In genomic region chr12:31620311-31620710, GRCh38 we compare ENCODE assay signal across 16 cellular contexts.
"Had no signal": no experiment of that assay in that cellular context is flagged by ENCODE, and none has a peak within 500 bp of the region (broad histone marks: within the 10 kb centered on the region; RNA-seq: fewer than 3 reads in every experiment).

No MANE protein-coding gene starts in this region.

- H3K9me3 Mint-ChIP-seq: activated T-cell treated with anti-CD3 and anti-CD28 coated beads, Interleukin-2, amount 50 U/mL, for 4 hours; mesothelial cell of epicardium; stimulated activated effector memory CD8-positive, alpha-beta T cell treated with anti-CD3 and anti-CD28 coated beads, Interleukin-12 subunit alpha, Interleukin-12 subunit beta, amount 100 ng/mL, for 72 hours; T-helper 2 cell treated with Interferon-gamma antibody and Interleukin-4, amounts not matched to agents 5 μg/mL and 100 μg/mL, for 36 hours had no signal

- H3K4me2 ChIP-seq: smooth muscle cell had no signal

- H3K27me3 ChIP-seq: colonic mucosa, heart left ventricle, tibial artery had no signal

- H3K9me3 ChIP-seq: colonic mucosa, heart left ventricle, tibial artery had no signal

- H2AFZ ChIP-seq: parathyroid adenoma had no signal

- H3K27me3 Mint-ChIP-seq: naive B cell had no signal

- H3K9ac ChIP-seq: parathyroid adenoma had no signal

- H3K4me1 ChIP-seq: colonic mucosa, parathyroid adenoma, tibial artery had no signal

- H3K36me3 ChIP-seq: colonic mucosa, heart left ventricle, tibial artery had no signal

- H3K27ac ChIP-seq: colonic mucosa, heart left ventricle, parathyroid adenoma, tibial artery had no signal

- H3K79me2 ChIP-seq: parathyroid adenoma had no signal

- DNase-seq: activated CD8-positive, alpha-beta memory T cell treated with anti-CD3 and anti-CD28 coated beads, Interleukin-2, amount 10 ng/mL, durations not matched to agents 7 days and 5 days; activated effector memory CD4-positive, alpha-beta T cell treated with anti-CD3 and anti-CD28 coated beads, Interleukin-2, amount 50 U/mL, for 16 hours; activated T-cell treated with anti-CD3 and anti-CD28 coated beads, Interleukin-2, amount 50 U/mL, for 4 hours; aorta; colonic mucosa; foreskin melanocyte; heart left ventricle; naive B cell; retina; tibial artery had no signal

- H3K4me1 Mint-ChIP-seq: stimulated activated effector memory CD8-positive, alpha-beta T cell treated with anti-CD3 and anti-CD28 coated beads, Interleukin-12 subunit alpha, Interleukin-12 subunit beta, amount 100 ng/mL, for 72 hours had no signal

- H3K4me3 ChIP-seq: colonic mucosa, heart left ventricle, smooth muscle cell, tibial artery had no signal

- H3K27ac Mint-ChIP-seq: activated CD8-positive, alpha-beta memory T cell treated with anti-CD3 and anti-CD28 coated beads, Interleukin-2, amount 10 ng/mL, durations not matched to agents 7 days and 5 days; activated naive CD8-positive, alpha-beta T cell; mesothelial cell of epicardium; naive B cell; stimulated activated effector memory CD8-positive, alpha-beta T cell treated with anti-CD3 and anti-CD28 coated beads, Interleukin-12 subunit alpha, Interleukin-12 subunit beta, amount 100 ng/mL, for 72 hours; T-helper 2 cell treated with Interferon-gamma antibody and Interleukin-4, amounts not matched to agents 5 μg/mL and 100 μg/mL, for 36 hours had no signal

- H3K36me3 Mint-ChIP-seq: activated CD8-positive, alpha-beta memory T cell treated with anti-CD3 and anti-CD28 coated beads, Interleukin-2, amount 10 ng/mL, durations not matched to agents 7 days and 5 days; activated naive CD8-positive, alpha-beta T cell; mesothelial cell of epicardium; naive B cell; stimulated activated effector memory CD8-positive, alpha-beta T cell treated with anti-CD3 and anti-CD28 coated beads, Interleukin-12 subunit alpha, Interleukin-12 subunit beta, amount 100 ng/mL, for 72 hours had no signal

- H3K4me3 Mint-ChIP-seq: activated CD8-positive, alpha-beta memory T cell treated with anti-CD3 and anti-CD28 coated beads, Interleukin-2, amount 10 ng/mL, durations not matched to agents 7 days and 5 days; activated naive CD8-positive, alpha-beta T cell; activated T-cell treated with anti-CD3 and anti-CD28 coated beads, Interleukin-2, amount 50 U/mL, for 4 hours; mesothelial cell of epicardium; stimulated activated effector memory CD8-positive, alpha-beta T cell treated with anti-CD3 and anti-CD28 coated beads, Interleukin-12 subunit alpha, Interleukin-12 subunit beta, amount 100 ng/mL, for 72 hours; T-helper 2 cell treated with Interferon-gamma antibody and Interleukin-4, amounts not matched to agents 5 μg/mL and 100 μg/mL, for 36 hours had no signal
